In the genomic region with DNA sequence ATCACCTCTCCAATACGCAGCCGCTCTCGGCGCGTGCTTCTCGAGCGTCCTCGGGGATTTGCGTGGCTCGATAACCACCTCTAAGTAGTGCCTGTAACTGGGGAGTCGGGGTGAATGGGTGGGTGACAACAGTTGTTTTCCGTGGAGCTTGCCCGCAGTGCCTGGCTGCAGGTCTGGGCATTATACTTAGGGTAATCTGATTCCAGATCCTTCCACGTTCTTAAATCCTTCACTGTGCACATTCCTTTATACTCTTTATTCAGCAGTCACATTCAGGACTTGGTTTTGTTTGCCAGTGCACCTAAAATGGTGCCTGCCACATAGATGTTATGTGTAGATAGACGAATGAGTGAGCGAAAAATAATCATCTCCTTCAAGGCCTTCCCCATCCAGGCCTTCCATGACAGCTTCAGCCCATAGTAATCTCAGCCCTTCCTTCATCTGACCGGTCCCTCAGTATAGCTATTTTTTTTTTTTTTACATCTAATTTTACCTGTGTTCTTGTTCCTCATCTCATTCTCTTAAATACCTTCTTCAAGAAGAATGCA, we compare ENCODE assay signal across 1 cellular context.
TF ChIP-seq lines count a peak whose summit lies in the region.

No MANE protein-coding gene starts in this region.

TF ChIP-seq in H1, 55 proteins besides CTCF, POLR2A, EP300 and RAD21 (continued from another document):
- no peak for TF ChIP-seq TEAD4 (IDR thresholded peaks at IDR 0.05; ENCODE audit: low read depth, low read length)
TF ChIP-seq in H1: peak in this region for 1.
